ENCODE assay signal across 33 cellular contexts in the genomic region with DNA sequence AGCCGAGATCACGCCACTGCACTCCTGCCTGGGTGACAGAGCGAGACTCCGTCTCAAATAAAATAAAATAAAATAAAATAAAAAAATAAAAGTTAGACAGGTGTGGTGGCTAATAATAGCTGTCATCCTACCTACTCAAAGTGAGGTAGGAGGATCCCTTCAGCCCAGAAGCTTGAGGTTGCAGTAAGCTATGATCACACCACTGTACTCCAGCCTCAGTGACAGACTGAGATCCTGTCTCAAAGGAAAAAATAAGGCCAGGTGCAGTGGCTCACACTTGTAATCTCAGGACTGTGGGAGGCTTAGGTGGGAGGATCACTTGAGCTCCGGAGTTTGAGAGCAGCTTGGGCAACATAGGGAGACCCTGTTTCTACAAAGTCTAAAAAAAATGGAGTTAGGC. TPM values are rescaled to one million over a fixed set of nuclear protein-coding genes. Genes with fewer than 3 reads are reported as not detected.
"Had no signal": no experiment of that assay in that cellular context is flagged by ENCODE, and none has a peak within 500 bp of the region (broad histone marks: within the 10 kb centered on the region; RNA-seq: fewer than 3 reads in every experiment).

No MANE protein-coding gene starts in this region.

- H3K27me3 ChIP-seq: ascending aorta, cardiac muscle cell had no signal

- H3K4me3 ChIP-seq: ascending aorta, cardiac muscle cell had no signal

- H3K27ac ChIP-seq: ascending aorta, cardiac muscle cell, WERI-Rb-1 had no signal

- H3K9me3 ChIP-seq: ascending aorta had no signal

- H3K4me1 ChIP-seq: ascending aorta had no signal

- ATAC-seq: activated CD4-positive, alpha-beta T cell treated with anti-CD3 and anti-CD28 coated beads for 36 hours; activated CD4-positive, CD25-positive, alpha-beta regulatory T cell treated with anti-CD3 and anti-CD28 coated beads, Interleukin-2, amount 50 U/mL, for 24 hours; activated CD8-positive, alpha-beta memory T cell treated with anti-CD3 and anti-CD28 coated beads, Interleukin-2, amount 10 ng/mL, durations not matched to agents 7 days and 5 days; activated CD8-positive, alpha-beta T cell treated with anti-CD3 and anti-CD28 coated beads, Interleukin-2, amount 10 ng/mL, durations not matched to agents 7 days and 5 days; activated naive CD8-positive, alpha-beta T cell treated with anti-CD3 and anti-CD28 coated beads, Interleukin-2, amount 50 U/mL, for 24 hours; WTC11 had no signal

- DNase-seq: activated CD4-positive, alpha-beta memory T cell treated with anti-CD3 and anti-CD28 coated beads, Interleukin-2, amount 10 ng/mL, durations not matched to agents 7 days and 5 days; activated CD4-positive, alpha-beta T cell treated with anti-CD3 and anti-CD28 coated beads for 1 hour; activated CD4-positive, alpha-beta T cell treated with anti-CD3 and anti-CD28 coated beads for 36 hours; activated CD4-positive, alpha-beta T cell treated with anti-CD3 and anti-CD28 coated beads for 48 hours; activated CD4-positive, alpha-beta T cell treated with anti-CD3 and anti-CD28 coated beads, Interleukin-2, amount 50 U/mL, for 1 hour; activated CD4-positive, alpha-beta T cell treated with anti-CD3 and anti-CD28 coated beads, Interleukin-2, amount 50 U/mL, for 4 hours; activated CD4-positive, CD25-positive, alpha-beta regulatory T cell; activated CD8-positive, alpha-beta memory T cell treated with anti-CD3 and anti-CD28 coated beads for 24 hours; activated CD8-positive, alpha-beta memory T cell treated with anti-CD3 and anti-CD28 coated beads, Interleukin-2, amount 10 ng/mL, durations not matched to agents 7 days and 5 days; activated CD8-positive, alpha-beta memory T cell treated with anti-CD3 and anti-CD28 coated beads, Interleukin-2, amount 50 U/mL, for 48 hours; activated CD8-positive, alpha-beta T cell treated with anti-CD3 and anti-CD28 coated beads, Interleukin-2, amount 10 ng/mL, durations not matched to agents 7 days and 5 days; activated effector memory CD4-positive, alpha-beta T cell treated with Interleukin-2 at 50 U/mL for 16 hours; activated gamma-delta T cell; activated naive CD4-positive, alpha-beta T cell treated with anti-CD3 and anti-CD28 coated beads, Interleukin-2, amount 10 ng/mL, durations not matched to agents 7 days and 5 days; activated naive CD4-positive, alpha-beta T cell treated with Interleukin-2 at 50 U/mL for 16 hours; activated naive CD8-positive, alpha-beta T cell treated with anti-CD3 and anti-CD28 coated beads, Interleukin-2, amount 10 ng/mL, durations not matched to agents 7 days and 5 days; activated naive CD8-positive, alpha-beta T cell treated with anti-CD3 and anti-CD28 coated beads, Interleukin-2, amount 50 U/mL, for 24 hours; activated T-cell treated with anti-CD3 and anti-CD28 coated beads, Interleukin-2, amount 50 U/mL, for 24 hours; activated T-cell treated with anti-CD3 and anti-CD28 coated beads, Interleukin-2, amount 50 U/mL, for 48 hours; amygdala; anterior cingulate cortex; cerebellar nuclear complex; T-helper 1 cell; T-helper 2 cell; T-helper 9 cell; WERI-Rb-1 had no signal

RNA-seq across cellular contexts. Expression of a gene that starts 18.8 kb away (rescaled TPM):
- total RNA-seq: activated CD8-positive, alpha-beta memory T cell treated with anti-CD3 and anti-CD28 coated beads, Interleukin-2, amount 10 ng/mL, durations not matched to agents 7 days and 5 days; activated CD8-positive, alpha-beta T cell treated with anti-CD3 and anti-CD28 coated beads, Interleukin-2, amount 10 ng/mL, durations not matched to agents 7 days and 5 days; activated naive CD8-positive, alpha-beta T cell treated with anti-CD3 and anti-CD28 coated beads, Interleukin-2, amount 10 ng/mL, durations not matched to agents 7 days and 5 days; activated T-helper 2 cell treated with anti-CD3 and anti-CD28 coated beads, Interferon-gamma antibody, Interleukin-2, Interleukin-4, amounts not matched to agents 10 μg/mL and 5 μg/mL and 100 μg/mL, durations not matched to agents 14 hours and 24 hours and 36 hours; ascending aorta; bronchial epithelial cell; cardiac muscle cell; chondrocyte had no signal
